37 cellular contexts compared by ENCODE assay signal in the genomic region with DNA sequence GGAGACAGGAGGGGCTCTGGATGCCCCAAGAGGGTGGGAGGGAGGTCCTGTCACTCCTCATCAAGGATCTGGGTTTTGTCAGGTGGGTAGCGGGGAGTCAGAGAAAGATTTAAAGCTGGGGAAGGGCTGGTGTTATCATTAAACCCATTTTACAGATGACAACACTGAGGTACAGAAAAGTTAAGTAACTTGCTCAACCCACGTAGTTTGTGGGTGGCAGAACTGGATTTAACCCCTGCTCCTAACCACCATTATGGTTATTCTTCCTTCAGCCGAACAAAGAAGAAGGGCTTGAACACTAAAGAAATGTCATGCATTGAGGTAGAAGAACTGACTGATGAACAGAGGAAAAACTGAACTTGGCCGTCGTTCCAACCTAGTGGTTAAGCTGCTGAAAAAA. TPM values are rescaled to one million over a fixed set of nuclear protein-coding genes. Genes with fewer than 3 reads are reported as not detected.
"Had no signal": no experiment of that assay in that cellular context is flagged by ENCODE, and none has a peak within 500 bp of the region (broad histone marks: within the 10 kb centered on the region; RNA-seq: fewer than 3 reads in every experiment).

No MANE protein-coding gene starts in this region.

- H3K9me3 ChIP-seq: ascending aorta, breast epithelium, colonic mucosa, esophagus squamous epithelium, gastroesophageal sphincter had no signal

- H3K36me3 Mint-ChIP-seq: activated naive CD4-positive, alpha-beta T cell treated with anti-CD3 and anti-CD28 coated beads, Interleukin-2, amount 10 ng/mL, durations not matched to agents 7 days and 5 days; activated naive CD4-positive, alpha-beta T cell treated with anti-CD3 and anti-CD28 coated beads, Interleukin-2, amount 50 U/mL, for 72 hours; activated naive CD8-positive, alpha-beta T cell treated with anti-CD3 and anti-CD28 coated beads, Interleukin-2, amount 10 ng/mL, durations not matched to agents 7 days and 5 days; brain had no signal

- H3K4me3 ChIP-seq: ascending aorta, breast epithelium, cardiac muscle cell, colonic mucosa, esophagus squamous epithelium, gastroesophageal sphincter had no signal

- ATAC-seq: activated CD4-positive, CD25-positive, alpha-beta regulatory T cell treated with anti-CD3 and anti-CD28 coated beads, Interleukin-2, amount 50 U/mL, for 24 hours; activated CD8-positive, alpha-beta T cell treated with anti-CD3 and anti-CD28 coated beads for 36 hours; activated naive CD4-positive, alpha-beta T cell treated with anti-CD3 and anti-CD28 coated beads, Interleukin-2, amount 50 U/mL, for 72 hours; T-helper 17 cell had no signal

- H3K4me1 ChIP-seq: ascending aorta, breast epithelium had no signal

- H3K27ac Mint-ChIP-seq: activated B cell treated with CpG ODN at 0.5 μM for 24 hours; activated CD8-positive, alpha-beta T cell treated with anti-CD3 and anti-CD28 coated beads for 36 hours; activated naive CD4-positive, alpha-beta T cell treated with anti-CD3 and anti-CD28 coated beads, Interleukin-2, amount 10 ng/mL, durations not matched to agents 7 days and 5 days; activated naive CD8-positive, alpha-beta T cell treated with anti-CD3 and anti-CD28 coated beads, Interleukin-2, amount 10 ng/mL, durations not matched to agents 7 days and 5 days; activated T-helper 1 cell treated with anti-CD3 and anti-CD28 coated beads, Interleukin-12 subunit alpha, Interleukin-12 subunit beta, Interleukin-2, Interleukin-4 antibody, amounts not matched to agents 30 ng/mL and 10 ng/mL and 1 ng/mL, durations not matched to agents 14 hours and 24 hours and 36 hours; T-helper 17 cell; T-helper 2 cell treated with Interferon-gamma antibody and Interleukin-4, amounts not matched to agents 5 μg/mL and 100 μg/mL, for 36 hours had no signal

- H3K27ac ChIP-seq: ascending aorta, breast epithelium, cardiac muscle cell, colonic mucosa, epithelial cell of prostate, esophagus squamous epithelium, gastroesophageal sphincter, WERI-Rb-1 had no signal

- H3K4me3 Mint-ChIP-seq: activated B cell treated with CpG ODN at 0.5 μM for 24 hours; activated CD8-positive, alpha-beta T cell treated with anti-CD3 and anti-CD28 coated beads for 36 hours; activated naive CD4-positive, alpha-beta T cell treated with anti-CD3 and anti-CD28 coated beads, Interleukin-2, amount 10 ng/mL, durations not matched to agents 7 days and 5 days; activated naive CD8-positive, alpha-beta T cell treated with anti-CD3 and anti-CD28 coated beads, Interleukin-2, amount 10 ng/mL, durations not matched to agents 7 days and 5 days; activated T-helper 1 cell treated with anti-CD3 and anti-CD28 coated beads, Interleukin-12 subunit alpha, Interleukin-12 subunit beta, Interleukin-2, Interleukin-4 antibody, amounts not matched to agents 30 ng/mL and 10 ng/mL and 1 ng/mL, durations not matched to agents 14 hours and 24 hours and 36 hours; T-helper 17 cell; T-helper 2 cell treated with Interferon-gamma antibody and Interleukin-4, amounts not matched to agents 5 μg/mL and 100 μg/mL, for 36 hours had no signal

- DNase-seq: activated B cell treated with CpG ODN at 0.5 μM for 24 hours; activated CD4-positive, alpha-beta T cell treated with anti-CD3 and anti-CD28 coated beads for 48 hours; activated CD4-positive, alpha-beta T cell treated with anti-CD3 and anti-CD28 coated beads, Interleukin-2, amount 50 U/mL, for 1 hour; activated CD4-positive, alpha-beta T cell treated with anti-CD3 and anti-CD28 coated beads, Interleukin-2, amount 50 U/mL, for 48 hours; activated CD8-positive, alpha-beta memory T cell treated with anti-CD3 and anti-CD28 coated beads for 24 hours; activated CD8-positive, alpha-beta memory T cell treated with anti-CD3 and anti-CD28 coated beads, Interleukin-2, amount 50 U/mL, for 48 hours; activated CD8-positive, alpha-beta T cell treated with anti-CD3 and anti-CD28 coated beads for 36 hours; activated gamma-delta T cell; activated naive CD4-positive, alpha-beta T cell; activated naive CD4-positive, alpha-beta T cell treated with anti-CD3 and anti-CD28 coated beads, Interleukin-2, amount 10 ng/mL, durations not matched to agents 7 days and 5 days; activated naive CD8-positive, alpha-beta T cell treated with anti-CD3 and anti-CD28 coated beads, Interleukin-2, amount 10 ng/mL, durations not matched to agents 7 days and 5 days; activated T-cell treated with anti-CD3 and anti-CD28 coated beads for 4 hours; activated T-cell treated with anti-CD3 and anti-CD28 coated beads, Interleukin-2, amount 50 U/mL, for 48 hours; central memory CD4-positive, alpha-beta T cell; cerebellar nuclear complex; colonic mucosa; effector CD8-positive, alpha-beta T cell; esophagus squamous epithelium; foreskin melanocyte; T-helper 1 cell; T-helper 17 cell; T1000; WERI-Rb-1 had no signal

- H3K4me1 Mint-ChIP-seq: activated B cell treated with CpG ODN at 0.5 μM for 24 hours; activated naive CD4-positive, alpha-beta T cell treated with anti-CD3 and anti-CD28 coated beads, Interleukin-2, amount 10 ng/mL, durations not matched to agents 7 days and 5 days; activated naive CD8-positive, alpha-beta T cell treated with anti-CD3 and anti-CD28 coated beads, Interleukin-2, amount 10 ng/mL, durations not matched to agents 7 days and 5 days had no signal

- H3K36me3 ChIP-seq: ascending aorta, breast epithelium, cardiac muscle cell, colonic mucosa, esophagus squamous epithelium, gastroesophageal sphincter, WERI-Rb-1 had no signal

- H3K9me3 Mint-ChIP-seq: activated B cell treated with CpG ODN at 0.5 μM for 24 hours; activated CD8-positive, alpha-beta T cell treated with anti-CD3 and anti-CD28 coated beads for 36 hours; activated naive CD4-positive, alpha-beta T cell treated with anti-CD3 and anti-CD28 coated beads, Interleukin-2, amount 10 ng/mL, durations not matched to agents 7 days and 5 days; activated naive CD4-positive, alpha-beta T cell treated with anti-CD3 and anti-CD28 coated beads, Interleukin-2, amount 50 U/mL, for 72 hours; activated naive CD8-positive, alpha-beta T cell treated with anti-CD3 and anti-CD28 coated beads, Interleukin-2, amount 10 ng/mL, durations not matched to agents 7 days and 5 days; activated T-helper 1 cell treated with anti-CD3 and anti-CD28 coated beads, Interleukin-12 subunit alpha, Interleukin-12 subunit beta, Interleukin-2, Interleukin-4 antibody, amounts not matched to agents 30 ng/mL and 10 ng/mL and 1 ng/mL, durations not matched to agents 14 hours and 24 hours and 36 hours; T-helper 2 cell treated with Interferon-gamma antibody and Interleukin-4, amounts not matched to agents 5 μg/mL and 100 μg/mL, for 36 hours had no signal

- H3K27me3 ChIP-seq: ascending aorta, breast epithelium, cardiac muscle cell, colonic mucosa had no signal

RNA-seq across cellular contexts. Expression of a gene that starts 54.4 kb away (rescaled TPM):
- total RNA-seq: activated B cell treated with CpG ODN at 0.5 μM for 24 hours; activated CD8-positive, alpha-beta T cell treated with anti-CD3 and anti-CD28 coated beads for 36 hours; activated naive CD4-positive, alpha-beta T cell treated with anti-CD3 and anti-CD28 coated beads, Interleukin-2, amount 50 U/mL, for 72 hours; activated naive CD8-positive, alpha-beta T cell treated with anti-CD3 and anti-CD28 coated beads, Interleukin-2, amount 10 ng/mL, durations not matched to agents 7 days and 5 days; activated T-helper 1 cell treated with anti-CD3 and anti-CD28 coated beads, Interleukin-12 subunit alpha, Interleukin-12 subunit beta, Interleukin-2, Interleukin-4 antibody, amounts not matched to agents 30 ng/mL and 10 ng/mL and 1 ng/mL, durations not matched to agents 14 hours and 24 hours and 36 hours; ascending aorta; breast epithelium; cardiac muscle cell; colonic mucosa; dermis microvascular lymphatic vessel endothelial cell; endothelial cell of umbilical vein; esophagus squamous epithelium; fibroblast of lung; fibroblast of villous mesenchyme; gastroesophageal sphincter; T-helper 17 cell had no signal
